In the genomic region with DNA sequence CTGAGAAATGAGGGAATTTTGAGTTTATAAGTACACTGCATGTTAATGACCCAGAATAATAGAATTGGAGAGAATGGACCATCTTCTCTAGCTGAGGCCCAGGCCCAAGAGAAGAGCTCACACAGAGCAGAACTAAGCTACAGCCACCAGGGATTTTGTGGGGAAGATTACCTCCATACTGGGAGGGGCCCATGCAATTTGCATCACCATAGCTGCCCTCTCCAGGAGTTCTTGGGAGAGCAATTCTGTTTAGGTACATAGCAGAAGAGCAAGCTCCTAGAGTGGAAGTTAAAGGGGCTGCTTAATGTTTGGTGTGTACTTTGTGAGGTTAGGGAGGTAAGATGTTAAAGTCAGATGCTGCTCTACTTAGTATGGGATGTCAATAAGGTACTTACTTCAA, we compare ENCODE assay signal across 1 cellular context.
TF ChIP-seq lines count a peak whose summit lies in the region.

No MANE protein-coding gene starts in this region.

TF ChIP-seq in H1, 55 proteins besides CTCF, POLR2A, EP300 and RAD21 (continued from another document):
- TF ChIP-seq EGR1 (IDR thresholded peaks at IDR 0.05; ENCODE audit: borderline replicate concordance, low read depth, low read length) = 0 out of 2 replicates have a peak, but pooled peaks have one; percentile 33
- TF ChIP-seq TEAD4 (IDR thresholded peaks at IDR 0.05; ENCODE audit: low read depth, low read length) = 0 out of 2 replicates have a peak, but pooled peaks have one; percentile 15
- no peak for TF ChIP-seq SP1 (IDR thresholded peaks at IDR 0.05; ENCODE audit: low read depth, low read length)
- TF ChIP-seq, protein P1, sequence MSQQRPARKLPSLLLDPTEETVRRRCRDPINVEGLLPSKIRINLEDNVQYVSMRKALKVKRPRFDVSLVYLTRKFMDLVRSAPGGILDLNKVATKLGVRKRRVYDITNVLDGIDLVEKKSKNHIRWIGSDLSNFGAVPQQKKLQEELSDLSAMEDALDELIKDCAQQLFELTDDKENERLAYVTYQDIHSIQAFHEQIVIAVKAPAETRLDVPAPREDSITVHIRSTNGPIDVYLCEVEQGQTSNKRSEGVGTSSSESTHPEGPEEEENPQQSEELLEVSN (IDR thresholded peaks at IDR 0.05) = no peak
- no peak for TF ChIP-seq EZH2 (IDR thresholded peaks at IDR 0.05; ENCODE audit: low read depth, low read length, severe bottlenecking)
- no peak for TF ChIP-seq TBP (IDR thresholded peaks at IDR 0.05; ENCODE audit: low read depth, low read length)
- TF ChIP-seq HDAC2 (IDR thresholded peaks at IDR 0.05; ENCODE audit: borderline replicate concordance in 1 of 2, low read depth in 2 of 2, low read length in 2 of 2) = peak in 1 of 2 experiments; percentile 79; a peak in 1 of 4 replicates
- TF ChIP-seq KDM1A (IDR thresholded peaks at IDR 0.05; ENCODE audit: borderline replicate concordance, low read length) = no peak
- no peak for TF ChIP-seq CEBPB (IDR thresholded peaks at IDR 0.05; ENCODE audit: low read depth, low read length)
- TF ChIP-seq ASH2L (IDR thresholded peaks at IDR 0.05; ENCODE audit: low read length) = no peak
- TF ChIP-seq SP2 (IDR thresholded peaks at IDR 0.05; ENCODE audit: low read length) = no peak
- no peak for TF ChIP-seq GTF2F1 (IDR thresholded peaks at IDR 0.05; ENCODE audit: borderline replicate concordance, low read depth, low read length)
- no peak for TF ChIP-seq RXRA (IDR thresholded peaks at IDR 0.05; ENCODE audit: insufficient read depth, low read depth, low read length)
- no peak for TF ChIP-seq KDM5A (IDR thresholded peaks at IDR 0.05; ENCODE audit: low read length)
- TF ChIP-seq MAX (IDR thresholded peaks at IDR 0.05) = no peak
- TF ChIP-seq YY1 (IDR thresholded peaks at IDR 0.05; ENCODE audit: low read depth, low read length) = 0 out of 2 replicates have a peak, but pooled peaks have one; percentile 14
- no peak for TF ChIP-seq SIRT6 (IDR thresholded peaks at IDR 0.05; ENCODE audit: low read length)
- TF ChIP-seq CBX5 (IDR thresholded peaks at IDR 0.05; ENCODE audit: low read depth, low read length) = no peak
- TF ChIP-seq JUND (IDR thresholded peaks at IDR 0.05; ENCODE audit: low read length) = no peak
- no peak for TF ChIP-seq JUN (IDR thresholded peaks at IDR 0.05; ENCODE audit: low read depth, low read length)
- TF ChIP-seq TCF12 (IDR thresholded peaks at IDR 0.05; ENCODE audit: low read depth, low read length) = no peak
- no peak for TF ChIP-seq BACH1 (IDR thresholded peaks at IDR 0.05; ENCODE audit: low read length)
- TF ChIP-seq NANOG (IDR thresholded peaks at IDR 0.05; ENCODE audit: insufficient read depth, low read depth, low read length, poor library complexity, severe bottlenecking) = no peak
